34 cellular contexts compared by ENCODE assay signal in genomic region chr15:29573197-29573838, GRCh38.
"Had no signal": no experiment of that assay in that cellular context is flagged by ENCODE, and none has a peak within 500 bp of the region (broad histone marks: within the 10 kb centered on the region; RNA-seq: fewer than 3 reads in every experiment).

No MANE protein-coding gene starts in this region.

- ATAC-seq: activated CD8-positive, alpha-beta T cell treated with anti-CD3 and anti-CD28 coated beads for 36 hours; activated naive CD4-positive, alpha-beta T cell treated with anti-CD3 and anti-CD28 coated beads, Interleukin-2, amount 50 U/mL, for 72 hours; activated T-cell treated with anti-CD3 and anti-CD28 coated beads, Interleukin-2, amount 50 U/mL, for 72 hours; activated T-helper 17 cell treated with anti-CD3 and anti-CD28 coated beads, Interleukin-2, amount 50 U/mL, for 72 hours; body of pancreas; PC-3 had no signal

- H3K27ac ChIP-seq: adrenal gland, breast epithelium, coronary artery, Peyer's patch, SJSA1, WERI-Rb-1 had no signal

- H3K4me2 ChIP-seq: SK-N-SH had no signal

- H3K4me1 ChIP-seq: adrenal gland, breast epithelium had no signal

- H3K9me3 ChIP-seq: adrenal gland, body of pancreas, breast epithelium, Peyer's patch, SK-N-SH had no signal

- FAIRE-seq: astrocyte, TTC549 had no signal

- H3K4me3 ChIP-seq: adrenal gland, body of pancreas, breast epithelium, coronary artery, Peyer's patch, SJSA1 had no signal

- DNase-seq: activated CD4-positive, alpha-beta T cell treated with anti-CD3 and anti-CD28 coated beads for 1 hour; activated CD4-positive, alpha-beta T cell treated with anti-CD3 and anti-CD28 coated beads for 48 hours; activated CD4-positive, CD25-positive, alpha-beta regulatory T cell; activated CD8-positive, alpha-beta T cell treated with anti-CD3 and anti-CD28 coated beads for 36 hours; activated effector memory CD4-positive, alpha-beta T cell treated with anti-CD3 and anti-CD28 coated beads, Interleukin-2, amount 50 U/mL, for 16 hours; activated naive CD4-positive, alpha-beta T cell treated with Interleukin-2 at 50 U/mL for 16 hours; activated T-cell treated with anti-CD3 and anti-CD28 coated beads, Interleukin-2, amount 50 U/mL, for 1 hour; activated T-cell treated with anti-CD3 and anti-CD28 coated beads, Interleukin-2, amount 50 U/mL, for 72 hours; adrenal gland; body of pancreas; NCI-H1105; NCI-H1417 treated with DMSO at 0.1 percent for 48 hours; NCI-H1694; NCI-H1930; NCI-H2081 treated with DMSO at 0.1 percent for 48 hours; NCI-H345; NCI-H510A; NCI-H526; NCI-H748 treated with DMSO at 0.1 percent for 48 hours; PC-3; Peyer's patch; RPMI8226; SHP77 treated with DMSO at 0.1 percent for 48 hours; SK-N-SH; SW 1271; T1000; WERI-Rb-1 had no signal
